ENCODE assay signal across 1 cellular context in the genomic region with DNA sequence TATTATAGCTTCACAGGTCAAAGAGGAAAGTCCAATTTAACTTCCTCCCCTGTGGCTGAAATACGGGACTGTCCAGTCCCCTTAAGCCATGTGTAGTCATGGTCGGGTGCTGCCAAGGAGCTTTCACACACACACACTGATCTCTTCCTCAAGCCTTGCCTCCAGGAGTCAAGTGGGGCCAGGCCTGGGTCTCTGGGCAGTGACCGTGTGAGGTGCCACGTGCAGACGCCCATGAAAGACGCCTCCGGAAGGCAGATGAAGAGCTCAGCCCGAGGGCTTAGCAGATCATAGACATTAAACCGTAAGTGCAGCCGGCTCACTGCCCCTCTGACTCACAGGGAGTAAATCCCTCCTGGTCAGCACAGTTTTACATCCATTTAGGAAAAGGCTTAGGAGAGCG.
A peak's percentile ranks its signal among the peaks of the same experiment; 100 is the strongest.
TF ChIP-seq lines count a peak whose summit lies in the region.

No MANE protein-coding gene starts in this region.

TF ChIP-seq in HEK293, 187 proteins besides CTCF, POLR2A, EP300 and RAD21:
- TF ChIP-seq, protein P1, sequence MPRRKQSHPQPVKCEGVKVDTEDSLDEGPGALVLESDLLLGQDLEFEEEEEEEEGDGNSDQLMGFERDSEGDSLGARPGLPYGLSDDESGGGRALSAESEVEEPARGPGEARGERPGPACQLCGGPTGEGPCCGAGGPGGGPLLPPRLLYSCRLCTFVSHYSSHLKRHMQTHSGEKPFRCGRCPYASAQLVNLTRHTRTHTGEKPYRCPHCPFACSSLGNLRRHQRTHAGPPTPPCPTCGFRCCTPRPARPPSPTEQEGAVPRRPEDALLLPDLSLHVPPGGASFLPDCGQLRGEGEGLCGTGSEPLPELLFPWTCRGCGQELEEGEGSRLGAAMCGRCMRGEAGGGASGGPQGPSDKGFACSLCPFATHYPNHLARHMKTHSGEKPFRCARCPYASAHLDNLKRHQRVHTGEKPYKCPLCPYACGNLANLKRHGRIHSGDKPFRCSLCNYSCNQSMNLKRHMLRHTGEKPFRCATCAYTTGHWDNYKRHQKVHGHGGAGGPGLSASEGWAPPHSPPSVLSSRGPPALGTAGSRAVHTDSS (tag by site-specific recombination; IDR thresholded peaks at IDR 0.05) = no peak
- peak; percentile 36 for TF ChIP-seq EGR2 (tag by site-specific recombination; IDR thresholded peaks at IDR 0.05; ENCODE audit: low read depth)
